In the genomic region with DNA sequence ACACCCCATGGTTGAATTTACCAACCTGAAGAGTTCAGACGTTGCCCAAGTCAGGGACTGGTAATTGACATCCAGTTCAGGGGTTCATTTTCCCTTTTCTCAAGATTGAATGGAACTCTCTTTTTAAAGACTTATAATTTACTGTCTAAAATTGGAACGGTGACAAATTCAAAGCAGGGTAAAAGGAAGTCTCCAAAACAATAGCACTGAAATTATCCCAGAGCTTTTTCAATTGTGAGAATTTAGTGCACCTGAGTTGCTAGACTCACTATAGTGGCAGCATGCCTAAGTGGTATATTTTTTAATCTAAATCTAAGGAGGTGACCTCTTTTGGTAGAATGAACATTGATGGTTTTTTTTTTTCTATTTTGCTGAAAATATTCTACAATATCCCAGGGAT, we compare ENCODE assay signal across 20 cellular contexts.
DNase-seq lines count a peak whose midpoint lies in the region; ATAC-seq and TF ChIP-seq lines count a peak whose summit lies in the region.
"Had no signal": no experiment of that assay in that cellular context is flagged by ENCODE, and none has a peak within 500 bp of the region (broad histone marks: within the 10 kb centered on the region; RNA-seq: fewer than 3 reads in every experiment).

No MANE protein-coding gene starts in this region.

- H3K79me2 ChIP-seq in neural progenitor cell (ENCODE audit: low read depth) = no peaks in the 10 kb centered on the region

- peak overlapping the region; percentile 23 for H2AFZ ChIP-seq in neural progenitor cell (replicated peaks)

- DNase-seq in activated CD8-positive, alpha-beta memory T cell treated with anti-CD3 and anti-CD28 coated beads, Interleukin-2, amount 10 ng/mL, durations not matched to agents 7 days and 5 days = no peak
- DNase-seq in activated CD8-positive, alpha-beta memory T cell treated with anti-CD3 and anti-CD28 coated beads, Interleukin-2, amount 50 U/mL, for 4 hours = no peak
- DNase-seq in neural progenitor cell (ENCODE audit: low spot score) (no peak), A673 (ENCODE audit: low spot score) (no peak), mesothelial cell of epicardium (ENCODE audit: low spot score in 2 of 2, unreplicated experiment in 2 of 2) (no peak)
- DNase-seq in activated naive CD4-positive, alpha-beta T cell treated with anti-CD3 and anti-CD28 coated beads, Interleukin-2, amount 50 U/mL, for 16 hours = no peak
- DNase-seq: ACHN; activated CD8-positive, alpha-beta memory T cell treated with anti-CD3 and anti-CD28 coated beads, Interleukin-2, amount 50 U/mL, for 48 hours; colonic mucosa; DMS153; foreskin keratinocyte; HFFc6; Karpas-422; NCI-H226; right lobe of liver; SHP77 treated with DMSO at 0.1 percent for 48 hours; stomach had no signal

- TF ChIP-seq CTCF in neural progenitor cell (IDR thresholded peaks at IDR 0.05) = no peak
- no peak for TF ChIP-seq CTCF in A673 (conservative IDR thresholded peaks at IDR 0.05; ENCODE audit: low read depth, low read length)
- TF ChIP-seq CTCF in mesothelial cell of epicardium (IDR thresholded peaks at IDR 0.05; ENCODE audit: unreplicated experiment) = no peak

- no peaks in the 10 kb centered on the region for H3F3A ChIP-seq in neural progenitor cell (ENCODE audit: low read depth)

- no peak overlapping the region for H3K27ac ChIP-seq in neural progenitor cell
- H3K27ac ChIP-seq in A673 (ENCODE audit: low read depth, low read length, poor library complexity, severe bottlenecking) = no peak overlapping the region
- H3K27ac ChIP-seq: colonic mucosa, foreskin keratinocyte, right lobe of liver had no signal

- no peak overlapping the region for H3K4me2 ChIP-seq in neural progenitor cell

- no peak for ATAC-seq in activated CD8-positive, alpha-beta memory T cell treated with anti-CD3 and anti-CD28 coated beads, Interleukin-2, amount 10 ng/mL, durations not matched to agents 7 days and 5 days
- ATAC-seq in GM21576 (IDR thresholded peaks at IDR 0.05; ENCODE audit: unreplicated experiment) (peak; percentile 17), HG03432 (IDR thresholded peaks at IDR 0.05; ENCODE audit: unreplicated experiment) (peak; percentile 9)
- ATAC-seq: foreskin keratinocyte, right lobe of liver had no signal

- intact Hi-C loops in A673 (cut with micrococcal nuclease; ENCODE audit: unreplicated experiment) = no loop called here

- no TSS peak for BruUV-seq in A673 (replicated peaks; lab: Mats Ljungman, UMichigan)

- H4K20me1 ChIP-seq in neural progenitor cell (ENCODE audit: low read depth) = no peaks in the 10 kb centered on the region

- POLR2A ChIA-PET in A673 (lab: Charles Lee; ENCODE audit: low non-redundant PET) = no interaction called here

- H3K9me3 ChIP-seq in neural progenitor cell (ENCODE audit: low read depth) (no peaks in the 10 kb centered on the region), A673 (ENCODE audit: low read depth, low read length, poor library complexity, severe bottlenecking) (no peaks in the 10 kb centered on the region)
- H3K9me3 ChIP-seq: colonic mucosa, right lobe of liver, stomach had no signal

- no peaks in the 10 kb centered on the region for H3K27me3 ChIP-seq in neural progenitor cell
- H3K27me3 ChIP-seq in A673 (replicated peaks; ENCODE audit: insufficient read depth, low read depth, low read length, poor library complexity) = no peaks in the 10 kb centered on the region
- H3K27me3 ChIP-seq: colonic mucosa, foreskin keratinocyte, right lobe of liver, stomach had no signal

- peaks cover 4% of the 10 kb centered on the region for H3K9me3 Mint-ChIP-seq in activated CD8-positive, alpha-beta memory T cell treated with anti-CD3 and anti-CD28 coated beads, Interleukin-2, amount 10 ng/mL, durations not matched to agents 7 days and 5 days (ENCODE audit: low read depth)
- H3K9me3 Mint-ChIP-seq in neural progenitor cell (no peaks in the 10 kb centered on the region), mesothelial cell of epicardium (no peaks in the 10 kb centered on the region)
- H3K9me3 Mint-ChIP-seq: activated naive CD4-positive, alpha-beta T cell treated with anti-CD3 and anti-CD28 coated beads, Interleukin-2, amount 50 U/mL, for 24 hours; HFFc6 had no signal

- no peak overlapping the region for H3K4me3 ChIP-seq in neural progenitor cell
- H3K4me3 ChIP-seq in A673 (ENCODE audit: low read depth, low read length, poor library complexity, severe bottlenecking) = no peak overlapping the region
- H3K4me3 ChIP-seq: colonic mucosa, right lobe of liver, stomach had no signal

- H3K36me3 Mint-ChIP-seq in activated CD8-positive, alpha-beta memory T cell treated with anti-CD3 and anti-CD28 coated beads, Interleukin-2, amount 10 ng/mL, durations not matched to agents 7 days and 5 days = peaks cover 33% of the 10 kb centered on the region
- H3K36me3 Mint-ChIP-seq in neural progenitor cell (no peaks in the 10 kb centered on the region), mesothelial cell of epicardium (no peaks in the 10 kb centered on the region)
- H3K36me3 Mint-ChIP-seq: activated naive CD4-positive, alpha-beta T cell treated with anti-CD3 and anti-CD28 coated beads, Interleukin-2, amount 50 U/mL, for 24 hours had no signal

- H3K4me3 Mint-ChIP-seq in activated CD8-positive, alpha-beta memory T cell treated with anti-CD3 and anti-CD28 coated beads, Interleukin-2, amount 10 ng/mL, durations not matched to agents 7 days and 5 days = no peak overlapping the region
- H3K4me3 Mint-ChIP-seq in neural progenitor cell (no peak overlapping the region), mesothelial cell of epicardium (no peak overlapping the region)
- H3K4me3 Mint-ChIP-seq: activated naive CD4-positive, alpha-beta T cell treated with anti-CD3 and anti-CD28 coated beads, Interleukin-2, amount 50 U/mL, for 24 hours; HFFc6 had no signal

- H3K4me1 ChIP-seq in neural progenitor cell = peaks cover 24% of the 10 kb centered on the region
- no peaks in the 10 kb centered on the region for H3K4me1 ChIP-seq in A673 (ENCODE audit: insufficient read depth, low read length, poor library complexity, severe bottlenecking)
- H3K4me1 ChIP-seq: colonic mucosa, foreskin keratinocyte, right lobe of liver had no signal

- CTCF ChIA-PET in activated CD8-positive, alpha-beta memory T cell treated with anti-CD3 and anti-CD28 coated beads, Interleukin-2, amount 10 ng/mL, durations not matched to agents 7 days and 5 days (lab: Charles Lee) = interaction anchor here (0.8 to 1.1 kb wide), 2 partner anchors 729 to 828 kb away, joined by 3 read pairs; no protein-coding TSS in a partner anchor
- CTCF ChIA-PET in A673 (lab: Charles Lee) = no interaction called here

- H3K27me3 Mint-ChIP-seq in activated CD8-positive, alpha-beta memory T cell treated with anti-CD3 and anti-CD28 coated beads, Interleukin-2, amount 10 ng/mL, durations not matched to agents 7 days and 5 days = no peaks in the 10 kb centered on the region
- H3K27me3 Mint-ChIP-seq in neural progenitor cell (ENCODE audit: insufficient read depth, low read depth) (peaks cover 3% of the 10 kb centered on the region), mesothelial cell of epicardium (ENCODE audit: low read depth) (peaks cover 12% of the 10 kb centered on the region)

- peak overlapping the region; percentile 72 for H3K27ac Mint-ChIP-seq in activated CD8-positive, alpha-beta memory T cell treated with anti-CD3 and anti-CD28 coated beads, Interleukin-2, amount 10 ng/mL, durations not matched to agents 7 days and 5 days
- H3K27ac Mint-ChIP-seq in neural progenitor cell (no peak overlapping the region), mesothelial cell of epicardium (no peak overlapping the region)
- H3K27ac Mint-ChIP-seq: activated naive CD4-positive, alpha-beta T cell treated with anti-CD3 and anti-CD28 coated beads, Interleukin-2, amount 50 U/mL, for 24 hours; HFFc6 had no signal

- no peaks in the 10 kb centered on the region for H3K36me3 ChIP-seq in neural progenitor cell
- no peaks in the 10 kb centered on the region for H3K36me3 ChIP-seq in A673 (ENCODE audit: insufficient read depth, low read length, poor library complexity, severe bottlenecking)
- H3K36me3 ChIP-seq: colonic mucosa, right lobe of liver, stomach had no signal

- H3K9ac ChIP-seq in neural progenitor cell = no peak overlapping the region

- peaks cover 30% of the 10 kb centered on the region for H3K4me1 Mint-ChIP-seq in activated CD8-positive, alpha-beta memory T cell treated with anti-CD3 and anti-CD28 coated beads, Interleukin-2, amount 10 ng/mL, durations not matched to agents 7 days and 5 days
- H3K4me1 Mint-ChIP-seq in neural progenitor cell = peaks cover 8% of the 10 kb centered on the region
- H3K4me1 Mint-ChIP-seq in mesothelial cell of epicardium = peaks cover 11% of the 10 kb centered on the region
- H3K4me1 Mint-ChIP-seq: activated naive CD4-positive, alpha-beta T cell treated with anti-CD3 and anti-CD28 coated beads, Interleukin-2, amount 50 U/mL, for 24 hours had no signal
